Comparison of ENCODE assay signal across 14 cellular contexts in the genomic region with DNA sequence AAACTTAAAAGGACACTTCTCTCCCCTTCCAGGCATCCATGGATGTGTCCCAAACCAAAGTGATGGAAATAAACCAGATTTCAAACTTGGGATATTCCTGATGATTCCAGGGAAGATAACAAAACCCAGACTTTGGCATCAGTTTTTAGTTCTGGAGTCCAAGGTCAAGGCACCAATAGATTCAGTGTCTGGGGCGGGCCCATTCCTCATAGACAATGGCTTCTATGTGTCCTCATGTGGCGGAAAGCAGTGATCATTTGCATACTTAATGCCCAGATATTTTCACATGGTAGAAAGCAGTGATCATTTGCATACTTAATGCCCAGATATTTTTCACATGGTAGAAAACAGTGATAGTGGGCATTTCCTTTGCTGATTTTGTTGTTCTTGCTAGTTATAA.
DNase-seq lines count a peak whose midpoint lies in the region; ATAC-seq and TF ChIP-seq lines count a peak whose summit lies in the region.
"Had no signal": no experiment of that assay in that cellular context is flagged by ENCODE, and none has a peak within 500 bp of the region (broad histone marks: within the 10 kb centered on the region; RNA-seq: fewer than 3 reads in every experiment).

No MANE protein-coding gene starts in this region.

- 78 to 89% methylated on average over 2 of the region's 2 CpGs for WGBS in testis, 2 donors

- H3K4me3 ChIP-seq in SK-N-MC (peak overlapping the region; percentile 68), testis (no peak overlapping the region)

- DNase-seq in NAMALWA (ENCODE audit: low spot score), result peak; percentile 38
- DNase-seq in SK-N-MC (ENCODE audit: low read depth, low spot score), result no peak
- peak; percentile 30 for DNase-seq in medulla oblongata (ENCODE audit: extremely low spot score)
- no peak for DNase-seq in Right ventricle myocardium superior
- DNase-seq in NCI-H1092 treated with DMSO at 0.1 percent for 48 hours (lab: John Stamatoyannopoulos, UW), result no peak
- no peak for DNase-seq in testis
- DNase-seq in NCI-H1930 (lab: John Stamatoyannopoulos, UW), result no peak
- DNase-seq: BE2C; C1 segment of cervical spinal cord; CD4-positive, CD25-positive, alpha-beta regulatory T cell; CD8-positive, alpha-beta memory T cell; COR-L47; H9 had no signal

- TF ChIP-seq CTCF in testis (IDR thresholded peaks at IDR 0.05), result no peak

- ATAC-seq in Right ventricle myocardium superior (ENCODE audit: poor library complexity), result no peak
- ATAC-seq: HepG2 had no signal

- no peaks in the 10 kb centered on the region for H3K27me3 ChIP-seq in testis
- H3K27me3 ChIP-seq: BE2C had no signal

- no peak for TF ChIP-seq POLR2A in testis (IDR thresholded peaks at IDR 0.05)

- H3K9me3 ChIP-seq in SK-N-MC (ENCODE audit: low read depth, low read length) (no peaks in the 10 kb centered on the region), testis (no peaks in the 10 kb centered on the region)
- H3K9me3 ChIP-seq: BE2C had no signal

- H3K4me1 ChIP-seq in testis, result no peaks in the 10 kb centered on the region
- H3K4me1 ChIP-seq: BE2C had no signal

- H3K9ac ChIP-seq in SK-N-MC (ENCODE audit: insufficient read length), result peak overlapping the region; percentile 86

- intact Hi-C loops in Right ventricle myocardium superior (cut with DNase I), result no loop called here
- intact Hi-C loops in testis (cut with DNase I; ENCODE audit: low total_unique reads), result no loop called here

- H3K27ac ChIP-seq in SK-N-MC, result peak overlapping the region; percentile 100
- H3K27ac ChIP-seq in testis, result no peak overlapping the region

- no peaks in the 10 kb centered on the region for H3K36me3 ChIP-seq in SK-N-MC (ENCODE audit: insufficient read depth, low read length)
- H3K36me3 ChIP-seq in testis (ENCODE audit: low read depth, missing control alignments), result no peaks in the 10 kb centered on the region
- H3K36me3 ChIP-seq: BE2C had no signal

Comparison
In these comparisons a context has a peak if more than half of its experiments do, and no peak if none do; other contexts are left out.
1. DNase-seq: peak in NAMALWA (single experiment) and medulla oblongata (single experiment); none in SK-N-MC (single experiment), Right ventricle myocardium superior (single experiment), NCI-H1092 treated with DMSO at 0.1 percent for 48 hours (single experiment), testis (single experiment) and NCI-H1930 (0 of 2).